In genomic region chr16:87526238-87526947, GRCh38 we compare ENCODE assay signal across 24 cellular contexts.
"Had no signal": no experiment of that assay in that cellular context is flagged by ENCODE, and none has a peak within 500 bp of the region (broad histone marks: within the 10 kb centered on the region; RNA-seq: fewer than 3 reads in every experiment).

No MANE protein-coding gene starts in this region.

- FAIRE-seq: islet of Langerhans had no signal

- H3K27me3 ChIP-seq: gastrocnemius medialis, heart right ventricle, left lung had no signal

- H3K4me1 ChIP-seq: esophagus squamous epithelium, gastrocnemius medialis, heart right ventricle, left lung, lower lobe of right lung had no signal

- ATAC-seq: effector memory CD8-positive, alpha-beta T cell; esophagus mucosa; gastrocnemius medialis; heart right ventricle; left lung; left ventricle myocardium superior; lower lobe of right lung; mucosa of descending colon; naive thymus-derived CD8-positive, alpha-beta T cell had no signal

- H3K9me3 ChIP-seq: gastrocnemius medialis had no signal

- H3K4me3 ChIP-seq: esophagus squamous epithelium, gastrocnemius medialis, heart right ventricle, left lung, lower lobe of right lung, mucosa of descending colon had no signal

- H3K27ac ChIP-seq: epithelial cell of prostate, esophagus squamous epithelium, gastrocnemius medialis, heart right ventricle, left lung, lower lobe of right lung had no signal

- H3K36me3 ChIP-seq: esophagus squamous epithelium, gastrocnemius medialis, heart right ventricle, left lung, lower lobe of right lung had no signal

- DNase-seq: cortex of kidney; effector CD8-positive, alpha-beta T cell; effector memory CD8-positive, alpha-beta T cell; endodermal cell; erythroblast; esophagus squamous epithelium; foreskin fibroblast; foreskin melanocyte; gastrocnemius medialis; glutamatergic neuron; head of caudate nucleus; heart right ventricle; hippocampal formation; left cardiac atrium; left lung; left ventricle myocardium superior; lower lobe of right lung; mesenchymal stem cell; mucosa of descending colon; naive B cell; naive thymus-derived CD8-positive, alpha-beta T cell had no signal
